In genomic region chr2:179107737-179108136, GRCh38 we compare ENCODE assay signal across 1 cellular context.
TF ChIP-seq lines count a peak whose summit lies in the region.

No MANE protein-coding gene starts in this region.

TF ChIP-seq in SK-N-SH treated with all-trans-retinoic acid at 6 μM for 48 hours, 23 proteins besides CTCF, POLR2A, EP300 and RAD21 (continued from another document):
- TF ChIP-seq POU6F1 (CRISPR knock-in tag; IDR thresholded peaks at IDR 0.05; ENCODE audit: borderline replicate concordance, low read depth) (no peak), ZC3H10 (CRISPR knock-in tag; IDR thresholded peaks at IDR 0.05) (no peak), OSR1 (CRISPR knock-in tag; IDR thresholded peaks at IDR 0.05) (no peak), TSHZ2 (CRISPR knock-in tag; IDR thresholded peaks at IDR 0.05) (no peak), ZNF70 (CRISPR knock-in tag; IDR thresholded peaks at IDR 0.05) (no peak), CREB5 (CRISPR knock-in tag; IDR thresholded peaks at IDR 0.05; ENCODE audit: low read depth) (no peak), ESRRG (CRISPR knock-in tag; IDR thresholded peaks at IDR 0.05) (no peak), ISL1 (CRISPR knock-in tag; IDR thresholded peaks at IDR 0.05) (no peak), TOX (CRISPR knock-in tag; IDR thresholded peaks at IDR 0.05; ENCODE audit: borderline replicate concordance) (no peak), CSRNP3 (CRISPR knock-in tag; IDR thresholded peaks at IDR 0.05) (no peak), ARNTL (CRISPR knock-in tag; IDR thresholded peaks at IDR 0.05; ENCODE audit: borderline replicate concordance, low read depth) (no peak), TCF4 (CRISPR knock-in tag; IDR thresholded peaks at IDR 0.05; ENCODE audit: borderline replicate concordance) (no peak), PPARA (CRISPR knock-in tag; IDR thresholded peaks at IDR 0.05; ENCODE audit: borderline replicate concordance) (no peak)
TF ChIP-seq in SK-N-SH treated with all-trans-retinoic acid at 6 μM for 48 hours: peak in this region for 0.
